ENCODE assay signal across 1 cellular context in the genomic region with DNA sequence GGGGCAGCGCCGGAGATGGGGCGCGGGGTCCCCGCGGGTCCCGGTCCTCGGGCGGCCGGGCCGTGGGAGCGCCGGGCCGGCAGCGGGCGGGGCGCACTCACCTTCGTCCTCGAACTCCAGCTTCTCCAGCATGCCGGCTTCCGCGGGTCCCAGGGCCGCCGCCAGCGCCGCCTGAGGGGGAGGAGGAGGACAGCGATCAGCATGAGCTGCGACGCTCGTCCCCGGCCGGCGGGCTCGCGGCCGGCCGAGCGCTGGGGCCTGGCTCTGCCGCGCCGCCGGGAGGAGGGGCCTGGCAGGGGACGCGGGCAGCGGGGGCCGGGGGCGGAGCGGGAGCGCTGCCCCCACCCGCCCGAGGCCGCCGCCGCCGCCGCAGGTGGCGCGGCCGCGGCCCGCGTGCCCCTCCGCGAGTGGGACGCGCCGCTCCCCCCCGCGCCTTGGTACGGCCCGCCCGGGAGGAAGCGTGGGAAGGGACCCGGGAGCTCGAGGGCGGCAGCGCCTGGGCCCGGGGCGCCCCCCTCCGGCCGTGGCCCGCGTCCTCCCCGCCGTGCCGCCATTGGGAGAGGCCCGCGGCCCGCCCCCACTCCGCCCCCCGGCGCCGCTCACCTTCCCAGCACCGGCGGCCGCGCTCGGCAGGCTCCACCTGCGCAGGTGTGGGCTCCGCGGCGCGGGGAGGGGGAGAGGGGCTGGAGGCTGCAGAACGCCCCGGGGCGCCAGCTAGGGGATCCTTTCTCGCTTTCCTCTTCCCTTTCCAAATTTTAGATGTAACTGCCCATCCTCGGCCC.
A peak's percentile ranks its signal among the peaks of the same experiment; 100 is the strongest.
TF ChIP-seq lines count a peak whose summit lies in the region.

No MANE protein-coding gene starts in this region.

TF ChIP-seq in K562, 482 proteins besides CTCF, POLR2A, EP300 and RAD21 (continued from another document and continues in another):
- TF ChIP-seq, protein P1, sequence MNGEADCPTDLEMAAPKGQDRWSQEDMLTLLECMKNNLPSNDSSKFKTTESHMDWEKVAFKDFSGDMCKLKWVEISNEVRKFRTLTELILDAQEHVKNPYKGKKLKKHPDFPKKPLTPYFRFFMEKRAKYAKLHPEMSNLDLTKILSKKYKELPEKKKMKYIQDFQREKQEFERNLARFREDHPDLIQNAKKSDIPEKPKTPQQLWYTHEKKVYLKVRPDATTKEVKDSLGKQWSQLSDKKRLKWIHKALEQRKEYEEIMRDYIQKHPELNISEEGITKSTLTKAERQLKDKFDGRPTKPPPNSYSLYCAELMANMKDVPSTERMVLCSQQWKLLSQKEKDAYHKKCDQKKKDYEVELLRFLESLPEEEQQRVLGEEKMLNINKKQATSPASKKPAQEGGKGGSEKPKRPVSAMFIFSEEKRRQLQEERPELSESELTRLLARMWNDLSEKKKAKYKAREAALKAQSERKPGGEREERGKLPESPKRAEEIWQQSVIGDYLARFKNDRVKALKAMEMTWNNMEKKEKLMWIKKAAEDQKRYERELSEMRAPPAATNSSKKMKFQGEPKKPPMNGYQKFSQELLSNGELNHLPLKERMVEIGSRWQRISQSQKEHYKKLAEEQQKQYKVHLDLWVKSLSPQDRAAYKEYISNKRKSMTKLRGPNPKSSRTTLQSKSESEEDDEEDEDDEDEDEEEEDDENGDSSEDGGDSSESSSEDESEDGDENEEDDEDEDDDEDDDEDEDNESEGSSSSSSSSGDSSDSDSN (IDR thresholded peaks at IDR 0.05; ENCODE audit: borderline replicate concordance in 1 of 2, low read depth in 2 of 2, low read length in 2 of 2), result peak; percentile 92 to 93; a peak in 3 of 4 replicates
- TF ChIP-seq ETS2 (tag; IDR thresholded peaks at IDR 0.05; ENCODE audit: borderline replicate concordance, poor library complexity, severe bottlenecking) (no peak), ZNF586 (CRISPR knock-in tag; conservative IDR thresholded peaks at IDR 0.05) (no peak), BCOR (IDR thresholded peaks at IDR 0.05) (no peak), ZC3H8 (IDR thresholded peaks at IDR 0.05) (no peak), FOXK2 (conservative IDR thresholded peaks at IDR 0.05 in 1 of 2, IDR thresholded peaks at IDR 0.05 in 1 of 2; ENCODE audit: low read depth in 2 of 2) (no peak; a peak in 1 of 4 replicates), MIER1 (IDR thresholded peaks at IDR 0.05; ENCODE audit: low read depth) (no peak), HNRNPH1 (optimal IDR thresholded peaks at IDR 0.05; ENCODE audit: low read depth, low read length) (no peak), POLR2B (IDR thresholded peaks at IDR 0.05; ENCODE audit: low read depth, partially characterized antibody) (no peak), RFX1 (IDR thresholded peaks at IDR 0.05) (no peak), SMAD3 (CRISPR knock-in tag; conservative IDR thresholded peaks at IDR 0.05) (no peak), XRCC5 (IDR thresholded peaks at IDR 0.05; ENCODE audit: low read depth, low read length) (no peak), NCOR1 (IDR thresholded peaks at IDR 0.05) (no peak), EHMT2 (IDR thresholded peaks at IDR 0.05) (no peak), CCNT2 (IDR thresholded peaks at IDR 0.05; ENCODE audit: borderline replicate concordance, extremely low read depth, insufficient read length, low read depth, low read length) (no peak), ZNF589 (CRISPR knock-in tag; IDR thresholded peaks at IDR 0.05; ENCODE audit: low read depth) (peak; percentile 53; the same call in 1 of the 2 replicates), SMC3 (conservative IDR thresholded peaks at IDR 0.05; ENCODE audit: insufficient read depth, low read depth, low read length) (0 out of 2 replicates have a peak, but pooled peaks have one; percentile 25), MTA1 (IDR thresholded peaks at IDR 0.05; ENCODE audit: borderline replicate concordance) (no peak), FOSL1 (tag; conservative IDR thresholded peaks at IDR 0.05) (0 out of 2 replicates have a peak, but pooled peaks have one; percentile 12), NCOA1 (IDR thresholded peaks at IDR 0.05; ENCODE audit: low read depth) (no peak), CHD4 (IDR thresholded peaks at IDR 0.05; ENCODE audit: insufficient read depth, insufficient replicate concordance, low read depth, low read length, poor library complexity, severe bottlenecking) (no peak), TAF7 (tag; IDR thresholded peaks at IDR 0.05) (no peak), JUN (IDR thresholded peaks at IDR 0.05; ENCODE audit: borderline replicate concordance, low read depth, low read length) (no peak), JUN (CRISPR knock-in tag; IDR thresholded peaks at IDR 0.05; ENCODE audit: borderline replicate concordance) (no peak), HDAC6 (IDR thresholded peaks at IDR 0.05; ENCODE audit: low read depth, low read length) (no peak)
- TF ChIP-seq, protein P2, sequence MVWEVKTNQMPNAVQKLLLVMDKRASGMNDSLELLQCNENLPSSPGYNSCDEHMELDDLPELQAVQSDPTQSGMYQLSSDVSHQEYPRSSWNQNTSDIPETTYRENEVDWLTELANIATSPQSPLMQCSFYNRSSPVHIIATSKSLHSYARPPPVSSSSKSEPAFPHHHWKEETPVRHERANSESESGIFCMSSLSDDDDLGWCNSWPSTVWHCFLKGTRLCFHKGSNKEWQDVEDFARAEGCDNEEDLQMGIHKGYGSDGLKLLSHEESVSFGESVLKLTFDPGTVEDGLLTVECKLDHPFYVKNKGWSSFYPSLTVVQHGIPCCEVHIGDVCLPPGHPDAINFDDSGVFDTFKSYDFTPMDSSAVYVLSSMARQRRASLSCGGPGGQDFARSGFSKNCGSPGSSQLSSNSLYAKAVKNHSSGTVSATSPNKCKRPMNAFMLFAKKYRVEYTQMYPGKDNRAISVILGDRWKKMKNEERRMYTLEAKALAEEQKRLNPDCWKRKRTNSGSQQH (CRISPR knock-in tag; IDR thresholded peaks at IDR 0.05), result no peak
- TF ChIP-seq, protein P3, sequence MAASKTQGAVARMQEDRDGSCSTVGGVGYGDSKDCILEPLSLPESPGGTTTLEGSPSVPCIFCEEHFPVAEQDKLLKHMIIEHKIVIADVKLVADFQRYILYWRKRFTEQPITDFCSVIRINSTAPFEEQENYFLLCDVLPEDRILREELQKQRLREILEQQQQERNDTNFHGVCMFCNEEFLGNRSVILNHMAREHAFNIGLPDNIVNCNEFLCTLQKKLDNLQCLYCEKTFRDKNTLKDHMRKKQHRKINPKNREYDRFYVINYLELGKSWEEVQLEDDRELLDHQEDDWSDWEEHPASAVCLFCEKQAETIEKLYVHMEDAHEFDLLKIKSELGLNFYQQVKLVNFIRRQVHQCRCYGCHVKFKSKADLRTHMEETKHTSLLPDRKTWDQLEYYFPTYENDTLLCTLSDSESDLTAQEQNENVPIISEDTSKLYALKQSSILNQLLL (CRISPR knock-in tag; IDR thresholded peaks at IDR 0.05; ENCODE audit: borderline replicate concordance), result no peak
- TF ChIP-seq, protein P4, sequence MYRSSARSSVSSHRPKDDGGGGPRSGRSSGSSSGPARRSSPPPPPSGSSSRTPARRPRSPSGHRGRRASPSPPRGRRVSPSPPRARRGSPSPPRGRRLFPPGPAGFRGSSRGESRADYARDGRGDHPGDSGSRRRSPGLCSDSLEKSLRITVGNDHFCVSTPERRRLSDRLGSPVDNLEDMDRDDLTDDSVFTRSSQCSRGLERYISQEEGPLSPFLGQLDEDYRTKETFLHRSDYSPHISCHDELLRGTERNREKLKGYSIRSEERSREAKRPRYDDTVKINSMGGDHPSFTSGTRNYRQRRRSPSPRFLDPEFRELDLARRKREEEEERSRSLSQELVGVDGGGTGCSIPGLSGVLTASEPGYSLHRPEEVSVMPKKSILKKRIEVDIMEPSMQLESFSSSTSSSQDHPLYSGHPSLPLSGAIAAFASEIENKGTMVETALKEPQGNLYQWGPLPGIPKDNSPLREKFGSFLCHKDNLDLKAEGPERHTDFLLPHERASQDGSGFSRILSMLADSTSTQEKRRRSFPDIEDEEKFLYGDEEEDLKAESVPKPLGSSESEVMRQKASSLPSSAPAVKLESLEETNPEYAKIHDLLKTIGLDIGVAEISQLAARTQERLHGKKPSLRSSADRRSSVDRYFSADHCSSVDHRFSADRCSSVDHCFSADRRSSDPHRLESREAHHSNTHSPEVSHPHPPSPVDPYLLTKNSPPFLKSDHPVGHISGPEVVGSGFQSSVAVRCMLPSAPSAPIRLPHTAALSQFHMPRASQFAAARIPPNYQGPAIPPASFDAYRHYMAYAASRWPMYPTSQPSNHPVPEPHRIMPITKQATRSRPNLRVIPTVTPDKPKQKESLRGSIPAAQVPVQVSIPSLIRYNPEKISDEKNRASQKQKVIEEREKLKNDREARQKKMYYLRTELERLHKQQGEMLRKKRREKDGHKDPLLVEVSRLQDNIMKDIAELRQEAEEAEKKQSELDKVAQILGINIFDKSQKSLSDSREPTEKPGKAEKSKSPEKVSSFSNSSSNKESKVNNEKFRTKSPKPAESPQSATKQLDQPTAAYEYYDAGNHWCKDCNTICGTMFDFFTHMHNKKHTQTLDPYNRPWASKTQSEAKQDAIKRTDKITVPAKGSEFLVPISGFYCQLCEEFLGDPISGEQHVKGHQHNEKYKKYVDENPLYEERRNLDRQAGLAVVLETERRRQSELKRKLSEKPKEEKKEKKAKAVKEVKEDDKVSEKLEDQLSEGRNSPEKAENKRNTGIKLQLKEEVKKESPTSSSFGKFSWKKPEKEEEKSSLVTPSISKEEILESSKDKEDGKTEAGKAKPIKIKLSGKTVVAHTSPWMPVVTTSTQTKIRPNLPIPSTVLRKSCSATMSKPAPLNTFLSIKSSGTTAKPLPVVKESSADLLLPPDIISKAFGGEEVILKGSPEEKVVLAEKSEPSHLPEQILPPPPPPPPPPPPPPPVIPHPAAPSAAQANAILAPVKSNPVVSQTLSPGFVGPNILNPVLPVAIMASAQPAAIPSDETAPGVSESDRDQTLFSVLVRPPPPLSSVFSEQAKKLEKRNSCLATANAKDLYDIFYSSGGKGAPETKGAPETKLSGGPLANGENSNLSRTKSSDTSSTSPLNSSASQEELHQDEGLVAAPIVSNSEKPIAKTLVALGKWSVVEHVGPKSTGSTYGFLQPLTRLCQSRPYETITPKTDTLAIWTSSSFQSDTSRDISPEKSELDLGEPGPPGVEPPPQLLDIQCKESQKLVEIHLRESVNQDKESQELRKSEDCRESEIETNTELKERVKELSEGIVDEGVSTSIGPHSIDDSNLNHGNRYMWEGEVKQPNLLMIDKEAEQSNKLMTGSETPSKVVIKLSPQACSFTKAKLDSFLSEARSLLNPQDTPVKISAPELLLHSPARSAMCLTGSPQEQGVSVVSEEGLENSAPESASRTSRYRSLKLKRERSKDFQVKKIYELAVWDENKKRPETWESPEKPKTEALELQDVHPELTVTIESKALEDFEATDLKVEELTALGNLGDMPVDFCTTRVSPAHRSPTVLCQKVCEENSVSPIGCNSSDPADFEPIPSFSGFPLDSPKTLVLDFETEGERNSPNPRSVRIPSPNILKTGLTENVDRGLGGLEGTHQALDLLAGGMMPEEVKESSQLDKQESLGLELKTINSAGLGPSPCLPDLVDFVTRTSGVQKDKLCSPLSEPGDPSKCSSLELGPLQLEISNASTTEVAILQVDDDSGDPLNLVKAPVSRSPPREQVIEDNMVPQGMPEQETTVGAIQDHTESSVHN (IDR thresholded peaks at IDR 0.05; ENCODE audit: borderline replicate concordance in 1 of 2, low read depth in 1 of 2), result no peak
- TF ChIP-seq, protein P5, sequence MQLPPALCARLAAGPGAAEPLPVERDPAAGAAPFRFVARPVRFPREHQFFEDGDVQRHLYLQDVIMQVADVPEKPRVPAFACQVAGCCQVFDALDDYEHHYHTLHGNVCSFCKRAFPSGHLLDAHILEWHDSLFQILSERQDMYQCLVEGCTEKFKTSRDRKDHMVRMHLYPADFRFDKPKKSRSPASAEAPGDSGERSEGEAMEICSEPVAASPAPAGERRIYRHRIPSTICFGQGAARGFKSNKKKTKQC (CRISPR knock-in tag; IDR thresholded peaks at IDR 0.05), result peak; percentile 77; the same call in 1 of the 2 replicates
- TF ChIP-seq, protein P6, sequence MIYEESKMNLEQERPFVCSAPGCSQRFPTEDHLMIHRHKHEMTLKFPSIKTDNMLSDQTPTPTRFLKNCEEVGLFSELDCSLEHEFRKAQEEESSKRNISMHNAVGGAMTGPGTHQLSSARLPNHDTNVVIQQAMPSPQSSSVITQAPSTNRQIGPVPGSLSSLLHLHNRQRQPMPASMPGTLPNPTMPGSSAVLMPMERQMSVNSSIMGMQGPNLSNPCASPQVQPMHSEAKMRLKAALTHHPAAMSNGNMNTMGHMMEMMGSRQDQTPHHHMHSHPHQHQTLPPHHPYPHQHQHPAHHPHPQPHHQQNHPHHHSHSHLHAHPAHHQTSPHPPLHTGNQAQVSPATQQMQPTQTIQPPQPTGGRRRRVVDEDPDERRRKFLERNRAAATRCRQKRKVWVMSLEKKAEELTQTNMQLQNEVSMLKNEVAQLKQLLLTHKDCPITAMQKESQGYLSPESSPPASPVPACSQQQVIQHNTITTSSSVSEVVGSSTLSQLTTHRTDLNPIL (CRISPR knock-in tag; IDR thresholded peaks at IDR 0.05), result no peak
- TF ChIP-seq, protein P7, sequence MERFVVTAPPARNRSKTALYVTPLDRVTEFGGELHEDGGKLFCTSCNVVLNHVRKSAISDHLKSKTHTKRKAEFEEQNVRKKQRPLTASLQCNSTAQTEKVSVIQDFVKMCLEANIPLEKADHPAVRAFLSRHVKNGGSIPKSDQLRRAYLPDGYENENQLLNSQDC (CRISPR knock-in tag; IDR thresholded peaks at IDR 0.05), result no peak
- TF ChIP-seq, protein P8, sequence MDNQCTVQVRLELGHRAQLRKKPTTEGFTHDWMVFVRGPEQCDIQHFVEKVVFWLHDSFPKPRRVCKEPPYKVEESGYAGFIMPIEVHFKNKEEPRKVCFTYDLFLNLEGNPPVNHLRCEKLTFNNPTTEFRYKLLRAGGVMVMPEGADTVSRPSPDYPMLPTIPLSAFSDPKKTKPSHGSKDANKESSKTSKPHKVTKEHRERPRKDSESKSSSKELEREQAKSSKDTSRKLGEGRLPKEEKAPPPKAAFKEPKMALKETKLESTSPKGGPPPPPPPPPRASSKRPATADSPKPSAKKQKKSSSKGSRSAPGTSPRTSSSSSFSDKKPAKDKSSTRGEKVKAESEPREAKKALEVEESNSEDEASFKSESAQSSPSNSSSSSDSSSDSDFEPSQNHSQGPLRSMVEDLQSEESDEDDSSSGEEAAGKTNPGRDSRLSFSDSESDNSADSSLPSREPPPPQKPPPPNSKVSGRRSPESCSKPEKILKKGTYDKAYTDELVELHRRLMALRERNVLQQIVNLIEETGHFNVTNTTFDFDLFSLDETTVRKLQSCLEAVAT (IDR thresholded peaks at IDR 0.05), result no peak
- TF ChIP-seq, protein P9, sequence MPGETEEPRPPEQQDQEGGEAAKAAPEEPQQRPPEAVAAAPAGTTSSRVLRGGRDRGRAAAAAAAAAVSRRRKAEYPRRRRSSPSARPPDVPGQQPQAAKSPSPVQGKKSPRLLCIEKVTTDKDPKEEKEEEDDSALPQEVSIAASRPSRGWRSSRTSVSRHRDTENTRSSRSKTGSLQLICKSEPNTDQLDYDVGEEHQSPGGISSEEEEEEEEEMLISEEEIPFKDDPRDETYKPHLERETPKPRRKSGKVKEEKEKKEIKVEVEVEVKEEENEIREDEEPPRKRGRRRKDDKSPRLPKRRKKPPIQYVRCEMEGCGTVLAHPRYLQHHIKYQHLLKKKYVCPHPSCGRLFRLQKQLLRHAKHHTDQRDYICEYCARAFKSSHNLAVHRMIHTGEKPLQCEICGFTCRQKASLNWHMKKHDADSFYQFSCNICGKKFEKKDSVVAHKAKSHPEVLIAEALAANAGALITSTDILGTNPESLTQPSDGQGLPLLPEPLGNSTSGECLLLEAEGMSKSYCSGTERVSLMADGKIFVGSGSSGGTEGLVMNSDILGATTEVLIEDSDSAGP (CRISPR knock-in tag; IDR thresholded peaks at IDR 0.05), result no peak
